10 cellular contexts compared by ENCODE assay signal in the genomic region with DNA sequence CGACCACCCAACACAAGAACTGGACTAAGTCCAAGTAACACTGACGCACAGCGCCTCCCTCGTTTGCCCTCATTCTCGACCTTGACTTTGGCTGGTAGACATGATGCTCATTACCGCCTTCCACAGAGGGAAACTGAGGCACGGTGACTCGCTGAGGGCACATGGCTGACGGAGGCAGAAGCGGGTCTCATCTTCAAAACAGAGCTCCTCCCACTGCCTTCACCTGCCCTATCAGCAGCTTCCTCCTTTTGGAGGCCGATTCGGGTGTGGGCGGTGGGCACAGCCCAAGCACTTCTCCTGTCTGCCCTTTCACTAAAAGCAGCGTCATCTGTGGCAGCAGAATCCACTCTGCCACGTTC. TPM values are rescaled to one million over a fixed set of nuclear protein-coding genes. Genes with fewer than 3 reads are reported as not detected.
A peak's percentile ranks its signal among the peaks of the same experiment; 100 is the strongest.
DNase-seq lines count a peak whose midpoint lies in the region; ATAC-seq and TF ChIP-seq lines count a peak whose summit lies in the region.
"Had no signal": no experiment of that assay in that cellular context is flagged by ENCODE, and none has a peak within 500 bp of the region (broad histone marks: within the 10 kb centered on the region; RNA-seq: fewer than 3 reads in every experiment).

No MANE protein-coding gene starts in this region.

- TF ChIP-seq CTCF in GM20000 (IDR thresholded peaks at IDR 0.05; ENCODE audit: extremely low read depth, missing control alignments) (no peak), right atrium auricular region (IDR thresholded peaks at IDR 0.05) (no peak)

- no peak overlapping the region for H3K4me3 ChIP-seq in right atrium auricular region

- DNase-seq in GM20000 (ENCODE audit: low spot score) (peak; percentile 41), right atrium auricular region (ENCODE audit: low spot score) (no peak)
- peak; percentile 42 for DNase-seq in T-helper 2 cell treated with Interferon-gamma antibody and Interleukin-4, amounts not matched to agents 5 μg/mL and 100 μg/mL, for 36 hours (ENCODE audit: low spot score)
- no peak for DNase-seq in central memory CD8-positive, alpha-beta T cell (ENCODE audit: low spot score in 2 of 2)
- peak; percentile 42 for DNase-seq in stimulated activated CD4-positive, alpha-beta T cell treated with anti-CD3 and anti-CD28 coated beads, Interleukin-2, amount 100 ng/mL, for 4 hours (ENCODE audit: low read depth)
- DNase-seq: central memory CD4-positive, alpha-beta T cell; NCI-H2171 had no signal

- peaks cover 25% of the 10 kb centered on the region for H3K27me3 Mint-ChIP-seq in T-helper 2 cell treated with Interferon-gamma antibody and Interleukin-4, amounts not matched to agents 5 μg/mL and 100 μg/mL, for 36 hours (ENCODE audit: low read depth)
- H3K27me3 Mint-ChIP-seq in central memory CD8-positive, alpha-beta T cell = peaks cover 13% of the 10 kb centered on the region

- H3K36me3 ChIP-seq in right atrium auricular region = no peaks in the 10 kb centered on the region
- H3K36me3 ChIP-seq: heart left ventricle had no signal

- peak overlapping the region; percentile 81 for H3K4me3 Mint-ChIP-seq in T-helper 2 cell treated with Interferon-gamma antibody and Interleukin-4, amounts not matched to agents 5 μg/mL and 100 μg/mL, for 36 hours
- peak overlapping the region; percentile 85 for H3K4me3 Mint-ChIP-seq in central memory CD8-positive, alpha-beta T cell

- peaks cover 0 to 40% of the 10 kb centered on the region in 2 donors for H3K4me1 ChIP-seq in right atrium auricular region

- H3K36me3 Mint-ChIP-seq in T-helper 2 cell treated with Interferon-gamma antibody and Interleukin-4, amounts not matched to agents 5 μg/mL and 100 μg/mL, for 36 hours (ENCODE audit: low read depth) = no peaks in the 10 kb centered on the region
- peaks cover 31% of the 10 kb centered on the region for H3K36me3 Mint-ChIP-seq in central memory CD8-positive, alpha-beta T cell (ENCODE audit: insufficient read depth)

- peak overlapping the region in 1 of 2 donors; percentile 97 for H3K27ac ChIP-seq in right atrium auricular region

- H3K27me3 ChIP-seq in right atrium auricular region = no peaks in the 10 kb centered on the region
- H3K27me3 ChIP-seq: heart left ventricle had no signal

- no peaks in the 10 kb centered on the region for H3K9me3 Mint-ChIP-seq in T-helper 2 cell treated with Interferon-gamma antibody and Interleukin-4, amounts not matched to agents 5 μg/mL and 100 μg/mL, for 36 hours
- no peaks in the 10 kb centered on the region for H3K9me3 Mint-ChIP-seq in central memory CD8-positive, alpha-beta T cell

- H3K4me1 Mint-ChIP-seq in T-helper 2 cell treated with Interferon-gamma antibody and Interleukin-4, amounts not matched to agents 5 μg/mL and 100 μg/mL, for 36 hours (ENCODE audit: low read depth) = peaks cover 22% of the 10 kb centered on the region
- peaks cover 37% of the 10 kb centered on the region for H3K4me1 Mint-ChIP-seq in central memory CD8-positive, alpha-beta T cell

- no peak for ATAC-seq in central memory CD8-positive, alpha-beta T cell (replicated peaks; ENCODE audit: extremely low read depth, poor library complexity, severe bottlenecking)
- ATAC-seq in HG02610 (IDR thresholded peaks at IDR 0.05; ENCODE audit: unreplicated experiment) (no peak), GM21360 (IDR thresholded peaks at IDR 0.05; ENCODE audit: unreplicated experiment) (no peak)

- H3K27ac Mint-ChIP-seq in T-helper 2 cell treated with Interferon-gamma antibody and Interleukin-4, amounts not matched to agents 5 μg/mL and 100 μg/mL, for 36 hours = peak overlapping the region; percentile 72
- peak overlapping the region; percentile 86 for H3K27ac Mint-ChIP-seq in central memory CD8-positive, alpha-beta T cell (ENCODE audit: low read depth)

- no peaks in the 10 kb centered on the region for H3K9me3 ChIP-seq in right atrium auricular region
- H3K9me3 ChIP-seq: heart left ventricle had no signal

RNA-seq across cellular contexts. Expression of gene KMT5B, which starts 2.0 kb away (rescaled TPM):
- total RNA-seq in right atrium auricular region = 10 to 100 TPM; 20.2 to 20.5 TPM

RNA-seq across cellular contexts. Expression of gene C11orf24, which starts 56.7 kb away (rescaled TPM):
- 10 to 100 TPM; 20.4 to 21.3 TPM for total RNA-seq in right atrium auricular region

Comparison
In these comparisons a context has a peak if more than half of its experiments do, and no peak if none do; other contexts are left out.
1. DNase-seq: peak in GM20000 (single experiment), T-helper 2 cell treated with Interferon-gamma antibody and Interleukin-4, amounts not matched to agents 5 μg/mL and 100 μg/mL, for 36 hours (single experiment) and stimulated activated CD4-positive, alpha-beta T cell treated with anti-CD3 and anti-CD28 coated beads, Interleukin-2, amount 100 ng/mL, for 4 hours (single experiment); none in central memory CD8-positive, alpha-beta T cell (0 of 2) and right atrium auricular region (single experiment).